In genomic region chr14:61695695-61696527, GRCh38 we compare ENCODE assay signal across 1 cellular context.
A peak's percentile ranks its signal among the peaks of the same experiment; 100 is the strongest.
TF ChIP-seq lines count a peak whose summit lies in the region.

No MANE protein-coding gene starts in this region.

TF ChIP-seq in WTC11, 78 proteins besides CTCF, POLR2A, EP300 and RAD21 (continued from another document):
- TF ChIP-seq EMX1 (CRISPR knock-in tag; IDR thresholded peaks at IDR 0.05) (no peak), TEAD1 (CRISPR knock-in tag; IDR thresholded peaks at IDR 0.05) (0 out of 2 replicates have a peak, but pooled peaks have one; percentile 33), ARID4B (CRISPR knock-in tag; IDR thresholded peaks at IDR 0.05; ENCODE audit: borderline replicate concordance) (peak; percentile 74; the same call in 1 of the 2 replicates), ZBTB43 (CRISPR knock-in tag; IDR thresholded peaks at IDR 0.05) (0 out of 2 replicates have a peak, but pooled peaks have one; percentile 30), ZNF281 (CRISPR knock-in tag; IDR thresholded peaks at IDR 0.05) (no peak)
